Comparison of ENCODE assay signal across 8 cellular contexts in the genomic region with DNA sequence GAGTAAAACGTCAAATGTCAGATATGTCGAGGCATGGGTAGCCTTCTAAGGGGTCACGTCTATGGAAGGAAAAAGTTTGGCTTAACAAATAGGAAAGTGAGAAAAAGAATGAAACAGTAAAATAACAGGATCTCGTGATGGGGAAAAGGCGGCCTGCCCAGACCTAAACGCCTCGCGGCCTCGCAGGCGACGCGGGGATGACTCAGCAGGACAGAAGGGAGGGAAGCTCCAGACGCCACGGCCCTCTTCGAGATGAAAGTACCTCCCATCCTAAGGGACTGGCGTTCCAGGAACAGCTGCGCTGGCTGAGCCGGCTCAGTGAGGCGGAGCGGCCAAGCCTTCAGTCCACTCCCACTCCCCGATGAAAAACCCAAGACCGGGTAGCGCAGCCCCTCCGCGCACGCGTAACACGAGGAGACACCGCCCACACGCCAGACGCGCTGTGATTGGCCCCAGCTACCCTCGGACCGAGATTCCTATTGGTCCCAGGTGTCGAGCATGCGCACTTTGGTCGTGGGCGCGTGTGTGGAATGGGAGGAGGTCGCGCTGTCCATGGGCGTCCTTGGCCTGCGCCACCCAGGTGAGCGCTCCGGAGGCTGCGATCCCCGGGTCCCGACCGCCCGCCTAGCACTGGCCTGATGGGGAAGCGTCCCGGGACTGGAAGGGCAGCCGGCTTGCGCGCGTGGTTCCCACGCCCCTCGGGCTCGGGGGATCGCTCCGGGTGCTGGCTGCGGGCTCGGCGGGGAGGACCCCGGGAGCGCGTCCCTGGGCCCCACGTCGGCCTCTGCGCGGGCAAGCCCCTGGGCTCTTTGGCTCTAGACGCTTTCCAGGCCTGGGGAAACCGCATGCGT.
DNase-seq lines count a peak whose midpoint lies in the region; ATAC-seq, FAIRE-seq and TF ChIP-seq lines count a peak whose summit lies in the region.

No MANE protein-coding gene starts in this region.

- peak; percentile 95 for ATAC-seq in GM21723 (IDR thresholded peaks at IDR 0.05; ENCODE audit: unreplicated experiment)
- peak; percentile 89 for ATAC-seq in WTC11

- peak overlapping the region; percentile 54 for H3K27ac Mint-ChIP-seq in WTC11
- H3K27ac Mint-ChIP-seq in mesothelial cell of epicardium: no peak overlapping the region

- peaks cover 9% of the 10 kb centered on the region for H3K36me3 Mint-ChIP-seq in WTC11
- H3K36me3 Mint-ChIP-seq in mesothelial cell of epicardium: no peaks in the 10 kb centered on the region

- H3K27me3 Mint-ChIP-seq in WTC11 (ENCODE audit: low read depth) (peaks cover 16% of the 10 kb centered on the region), mesothelial cell of epicardium (ENCODE audit: low read depth) (peaks cover 2% of the 10 kb centered on the region)

- no peak for FAIRE-seq in bronchial epithelial cell (lab: Jason Lieb, UNC)

- CTCF ChIA-PET in WTC11 (lab: Charles Lee): no interaction called here

- POLR2A ChIA-PET in WTC11 (lab: Charles Lee): no interaction called here

- peak; percentile 99 for DNase-seq in Caki2 (ENCODE audit: low read depth)
- peak; percentile 85 for DNase-seq in NCI-H1048 (lab: John Stamatoyannopoulos, UW)
- DNase-seq in WTC11 (ENCODE audit: low spot score): peak; percentile 75
- DNase-seq in bronchial epithelial cell (ENCODE audit: low read depth): peak; percentile 94
- peak; percentile 97 for DNase-seq in iris pigment epithelial cell (ENCODE audit: low read depth)
- DNase-seq in stimulated activated CD4-positive, alpha-beta T cell treated with anti-CD3 and anti-CD28 coated beads, Interleukin-15, amount 100 ng/mL, for 48 hours (ENCODE audit: low read depth in 2 of 2): peak; percentile 76 to 80
- DNase-seq in mesothelial cell of epicardium (ENCODE audit: low spot score in 2 of 2, unreplicated experiment in 2 of 2): no peak

- H3K27me3 ChIP-seq in bronchial epithelial cell (ENCODE audit: control insufficient read depth, insufficient read depth, low read length): no peaks in the 10 kb centered on the region

- H3K4me1 Mint-ChIP-seq in WTC11 (peaks cover 7% of the 10 kb centered on the region), mesothelial cell of epicardium (no peaks in the 10 kb centered on the region)

- in situ Hi-C loops in Caki2 (cut with HindIII; ENCODE audit: low pct_unique_long_range_greater_than_20kb, low sequenced_read_pairs): no loop called here

- TF ChIP-seq CTCF in WTC11 (IDR thresholded peaks at IDR 0.05) (no peak), bronchial epithelial cell (IDR thresholded peaks at IDR 0.05; ENCODE audit: insufficient read depth, low read length, severe bottlenecking) (no peak), mesothelial cell of epicardium (IDR thresholded peaks at IDR 0.05; ENCODE audit: unreplicated experiment) (no peak)

- peaks cover 2% of the 10 kb centered on the region for H3K36me3 ChIP-seq in bronchial epithelial cell (ENCODE audit: control insufficient read depth, insufficient read depth, low read length)

- H3K9me3 Mint-ChIP-seq in WTC11 (peaks cover 20% of the 10 kb centered on the region), mesothelial cell of epicardium (peaks cover 15% of the 10 kb centered on the region)

- H3K4me3 Mint-ChIP-seq in WTC11: peak overlapping the region; percentile 74
- H3K4me3 Mint-ChIP-seq in mesothelial cell of epicardium: no peak overlapping the region

- peak overlapping the region; percentile 88 for H3K4me3 ChIP-seq in bronchial epithelial cell (ENCODE audit: low read depth, low read length)

TF ChIP-seq in WTC11, 78 proteins besides CTCF, POLR2A, EP300 and RAD21 (continues in another document):
- TF ChIP-seq ZBTB21 (CRISPR knock-in tag; IDR thresholded peaks at IDR 0.05; ENCODE audit: borderline replicate concordance): no peak
- TF ChIP-seq FOXP1 (CRISPR knock-in tag; IDR thresholded peaks at IDR 0.05; ENCODE audit: borderline replicate concordance): peak; percentile 87; the same call in 1 of the 2 replicates
- no peak for TF ChIP-seq GRHL2 (CRISPR knock-in tag; IDR thresholded peaks at IDR 0.05; ENCODE audit: insufficient replicate concordance, severe bottlenecking)
- TF ChIP-seq, protein P1, sequence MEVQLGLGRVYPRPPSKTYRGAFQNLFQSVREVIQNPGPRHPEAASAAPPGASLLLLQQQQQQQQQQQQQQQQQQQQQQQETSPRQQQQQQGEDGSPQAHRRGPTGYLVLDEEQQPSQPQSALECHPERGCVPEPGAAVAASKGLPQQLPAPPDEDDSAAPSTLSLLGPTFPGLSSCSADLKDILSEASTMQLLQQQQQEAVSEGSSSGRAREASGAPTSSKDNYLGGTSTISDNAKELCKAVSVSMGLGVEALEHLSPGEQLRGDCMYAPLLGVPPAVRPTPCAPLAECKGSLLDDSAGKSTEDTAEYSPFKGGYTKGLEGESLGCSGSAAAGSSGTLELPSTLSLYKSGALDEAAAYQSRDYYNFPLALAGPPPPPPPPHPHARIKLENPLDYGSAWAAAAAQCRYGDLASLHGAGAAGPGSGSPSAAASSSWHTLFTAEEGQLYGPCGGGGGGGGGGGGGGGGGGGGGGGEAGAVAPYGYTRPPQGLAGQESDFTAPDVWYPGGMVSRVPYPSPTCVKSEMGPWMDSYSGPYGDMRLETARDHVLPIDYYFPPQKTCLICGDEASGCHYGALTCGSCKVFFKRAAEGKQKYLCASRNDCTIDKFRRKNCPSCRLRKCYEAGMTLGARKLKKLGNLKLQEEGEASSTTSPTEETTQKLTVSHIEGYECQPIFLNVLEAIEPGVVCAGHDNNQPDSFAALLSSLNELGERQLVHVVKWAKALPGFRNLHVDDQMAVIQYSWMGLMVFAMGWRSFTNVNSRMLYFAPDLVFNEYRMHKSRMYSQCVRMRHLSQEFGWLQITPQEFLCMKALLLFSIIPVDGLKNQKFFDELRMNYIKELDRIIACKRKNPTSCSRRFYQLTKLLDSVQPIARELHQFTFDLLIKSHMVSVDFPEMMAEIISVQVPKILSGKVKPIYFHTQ (CRISPR knock-in tag; IDR thresholded peaks at IDR 0.05): no peak
- TF ChIP-seq, protein P2, sequence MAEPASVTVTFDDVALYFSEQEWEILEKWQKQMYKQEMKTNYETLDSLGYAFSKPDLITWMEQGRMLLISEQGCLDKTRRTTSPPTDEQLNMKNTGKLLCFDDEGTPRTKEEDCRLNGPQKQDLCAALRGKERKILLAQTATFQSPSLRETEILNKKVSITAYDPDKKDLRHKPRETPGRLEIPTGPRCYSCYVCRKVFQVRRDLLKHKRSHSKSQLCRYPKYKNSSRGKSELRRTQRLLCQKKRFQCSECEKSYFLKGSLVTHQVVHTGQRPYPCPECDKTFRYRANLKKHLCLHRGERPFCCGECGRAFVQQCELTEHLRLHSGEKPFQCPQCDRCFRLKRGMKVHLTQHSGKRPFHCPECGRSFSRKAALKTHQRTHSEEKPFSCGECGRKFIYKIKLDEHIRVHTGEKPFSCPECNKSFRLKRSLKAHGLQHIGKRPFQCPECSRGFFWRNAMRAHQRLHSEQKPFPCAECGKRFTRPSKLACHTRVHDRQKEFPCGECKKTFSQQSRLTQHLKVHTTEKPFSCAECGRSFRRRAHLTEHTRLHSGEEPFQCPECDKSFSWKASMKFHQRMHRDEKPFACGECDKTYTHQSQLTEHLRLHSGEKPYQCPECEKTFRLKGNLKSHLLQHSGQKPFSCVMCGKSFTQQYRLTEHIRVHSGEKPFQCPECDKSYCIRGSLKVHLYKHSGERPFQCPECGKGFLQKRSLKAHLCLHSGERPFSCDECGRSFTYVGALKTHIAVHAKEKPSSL (CRISPR knock-in tag; conservative IDR thresholded peaks at IDR 0.05): no peak
- TF ChIP-seq, protein P3, sequence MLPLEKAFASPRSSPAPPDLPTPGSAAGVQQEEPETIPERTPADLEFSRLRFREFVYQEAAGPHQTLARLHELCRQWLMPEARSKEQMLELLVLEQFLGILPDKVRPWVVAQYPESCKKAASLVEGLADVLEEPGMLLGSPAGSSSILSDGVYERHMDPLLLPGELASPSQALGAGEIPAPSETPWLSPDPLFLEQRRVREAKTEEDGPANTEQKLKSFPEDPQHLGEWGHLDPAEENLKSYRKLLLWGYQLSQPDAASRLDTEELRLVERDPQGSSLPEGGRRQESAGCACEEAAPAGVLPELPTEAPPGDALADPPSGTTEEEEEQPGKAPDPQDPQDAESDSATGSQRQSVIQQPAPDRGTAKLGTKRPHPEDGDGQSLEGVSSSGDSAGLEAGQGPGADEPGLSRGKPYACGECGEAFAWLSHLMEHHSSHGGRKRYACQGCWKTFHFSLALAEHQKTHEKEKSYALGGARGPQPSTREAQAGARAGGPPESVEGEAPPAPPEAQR (CRISPR knock-in tag; IDR thresholded peaks at IDR 0.05): no peak
- TF ChIP-seq CREB1 (CRISPR knock-in tag; IDR thresholded peaks at IDR 0.05): no peak
- TF ChIP-seq, protein P4, sequence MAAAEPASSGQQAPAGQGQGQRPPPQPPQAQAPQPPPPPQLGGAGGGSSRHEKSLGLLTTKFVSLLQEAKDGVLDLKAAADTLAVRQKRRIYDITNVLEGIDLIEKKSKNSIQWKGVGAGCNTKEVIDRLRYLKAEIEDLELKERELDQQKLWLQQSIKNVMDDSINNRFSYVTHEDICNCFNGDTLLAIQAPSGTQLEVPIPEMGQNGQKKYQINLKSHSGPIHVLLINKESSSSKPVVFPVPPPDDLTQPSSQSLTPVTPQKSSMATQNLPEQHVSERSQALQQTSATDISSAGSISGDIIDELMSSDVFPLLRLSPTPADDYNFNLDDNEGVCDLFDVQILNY (CRISPR knock-in tag; IDR thresholded peaks at IDR 0.05): peak; percentile 36
- TF ChIP-seq, protein P5, sequence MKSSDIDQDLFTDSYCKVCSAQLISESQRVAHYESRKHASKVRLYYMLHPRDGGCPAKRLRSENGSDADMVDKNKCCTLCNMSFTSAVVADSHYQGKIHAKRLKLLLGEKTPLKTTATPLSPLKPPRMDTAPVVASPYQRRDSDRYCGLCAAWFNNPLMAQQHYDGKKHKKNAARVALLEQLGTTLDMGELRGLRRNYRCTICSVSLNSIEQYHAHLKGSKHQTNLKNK (CRISPR knock-in tag; IDR thresholded peaks at IDR 0.05): no peak

Comparison
In these comparisons a context has a peak if more than half of its experiments do, and no peak if none do; other contexts are left out.
1. DNase-seq: peak in Caki2 (single experiment), NCI-H1048 (single experiment), WTC11 (single experiment), bronchial epithelial cell (single experiment), iris pigment epithelial cell (single experiment) and stimulated activated CD4-positive, alpha-beta T cell treated with anti-CD3 and anti-CD28 coated beads, Interleukin-15, amount 100 ng/mL, for 48 hours (2 of 2); none in mesothelial cell of epicardium (0 of 2).